Comparison of ENCODE assay signal across 1 cellular context in the genomic region with DNA sequence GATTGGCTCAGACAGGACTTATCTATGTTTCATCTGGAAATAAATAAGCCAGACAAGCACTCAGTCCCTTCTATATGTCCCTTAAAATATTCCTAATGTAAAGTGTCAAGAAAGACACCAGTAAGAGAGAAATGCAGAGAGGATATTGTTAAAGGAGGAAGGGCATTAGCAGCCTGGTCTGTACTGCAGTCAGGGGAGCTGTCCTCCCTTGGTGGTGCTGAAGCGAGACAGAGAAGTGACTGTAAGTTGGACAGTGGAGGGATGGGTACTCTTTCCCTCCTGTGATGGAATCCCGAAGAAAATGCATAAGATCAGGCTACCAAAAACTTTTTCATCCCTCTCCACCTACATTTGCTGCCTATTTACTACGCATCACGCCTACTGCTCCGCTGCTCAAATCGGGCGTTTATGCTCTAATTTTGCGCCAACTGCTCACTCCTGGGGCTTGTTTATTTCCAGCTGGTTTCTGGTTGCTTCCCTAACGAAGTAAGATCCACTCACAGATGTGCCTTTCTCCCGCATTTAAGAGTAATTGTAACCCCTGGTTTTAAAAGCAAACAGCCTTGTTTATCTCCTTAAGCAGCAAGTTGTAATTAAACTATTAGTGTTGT.
TF ChIP-seq lines count a peak whose summit lies in the region.

No MANE protein-coding gene starts in this region.

TF ChIP-seq in H1, 55 proteins besides CTCF, POLR2A, EP300 and RAD21 (continued from another document):
- peak; percentile 94 to 96; a peak in 3 of 4 replicates for TF ChIP-seq SIN3A (conservative IDR thresholded peaks at IDR 0.05 in 1 of 2, IDR thresholded peaks at IDR 0.05 in 1 of 2; ENCODE audit: low read depth in 1 of 2, low read length in 2 of 2)
TF ChIP-seq in H1: peak in this region for 2.
